Comparison of ENCODE assay signal across 1 cellular context in genomic region chr6:33262490-33262889, GRCh38. TPM values are rescaled to one million over a fixed set of nuclear protein-coding genes. Genes with fewer than 3 reads are reported as not detected.
"Had no signal": no experiment of that assay in that cellular context is flagged by ENCODE, and none has a peak within 500 bp of the region (broad histone marks: within the 10 kb centered on the region; RNA-seq: fewer than 3 reads in every experiment).

No MANE protein-coding gene starts in this region.

RNA-seq across cellular contexts. Expression of gene B3GALT4, which starts 14.4 kb away (rescaled TPM):
- total RNA-seq: myocyte had no signal
